28 cellular contexts compared by ENCODE assay signal in the genomic region with DNA sequence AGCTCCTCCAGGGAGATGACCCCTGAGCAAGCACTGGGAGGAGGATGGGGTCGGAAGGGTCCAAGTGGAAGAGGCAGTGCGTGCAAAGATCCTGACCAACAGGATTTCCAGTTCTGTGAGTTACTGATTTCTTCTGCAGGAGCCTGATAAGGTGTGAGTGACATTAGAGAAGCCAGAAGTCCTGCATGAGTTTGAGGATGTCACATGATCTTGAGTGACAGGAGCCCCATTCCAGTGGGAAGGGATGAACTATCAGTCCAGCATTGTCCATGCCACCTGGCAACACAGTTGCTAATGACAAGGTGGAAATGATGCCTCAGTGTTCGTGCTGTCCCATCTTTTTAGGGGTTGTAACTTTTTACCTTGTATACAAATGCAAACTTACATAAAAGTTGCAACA.
"Had no signal": no experiment of that assay in that cellular context is flagged by ENCODE, and none has a peak within 500 bp of the region (broad histone marks: within the 10 kb centered on the region; RNA-seq: fewer than 3 reads in every experiment).

No MANE protein-coding gene starts in this region.

- H3K4me3 Mint-ChIP-seq: activated B cell treated with CpG ODN at 0.5 μM for 24 hours; activated CD4-positive, alpha-beta memory T cell treated with anti-CD3 and anti-CD28 coated beads for 36 hours; activated CD8-positive, alpha-beta T cell treated with anti-CD3 and anti-CD28 coated beads, Interleukin-2, amount 10 ng/mL, durations not matched to agents 7 days and 5 days; activated naive CD8-positive, alpha-beta T cell; activated T-cell treated with anti-CD3 and anti-CD28 coated beads, Interleukin-2, amount 50 U/mL, for 4 hours; activated T-helper 17 cell treated with anti-CD3 and anti-CD28 coated beads, Interleukin-2, amount 50 U/mL, for 72 hours; endodermal cell; T-helper 17 cell; T-helper 2 cell treated with Interferon-gamma antibody and Interleukin-4, amounts not matched to agents 5 μg/mL and 100 μg/mL, for 36 hours had no signal

- H3K4me1 Mint-ChIP-seq: activated B cell treated with CpG ODN at 0.5 μM for 24 hours; activated T-helper 17 cell treated with anti-CD3 and anti-CD28 coated beads, Interleukin-2, amount 50 U/mL, for 72 hours; endodermal cell; T-helper 17 cell had no signal

- H3K27ac Mint-ChIP-seq: activated B cell treated with CpG ODN at 0.5 μM for 24 hours; activated CD4-positive, alpha-beta memory T cell treated with anti-CD3 and anti-CD28 coated beads for 36 hours; activated CD8-positive, alpha-beta T cell treated with anti-CD3 and anti-CD28 coated beads, Interleukin-2, amount 10 ng/mL, durations not matched to agents 7 days and 5 days; activated naive CD8-positive, alpha-beta T cell; activated T-helper 17 cell treated with anti-CD3 and anti-CD28 coated beads, Interleukin-2, amount 50 U/mL, for 72 hours; endodermal cell; T-helper 17 cell; T-helper 2 cell treated with Interferon-gamma antibody and Interleukin-4, amounts not matched to agents 5 μg/mL and 100 μg/mL, for 36 hours had no signal

- H3K9me3 Mint-ChIP-seq: T-helper 2 cell treated with Interferon-gamma antibody and Interleukin-4, amounts not matched to agents 5 μg/mL and 100 μg/mL, for 36 hours had no signal

- FAIRE-seq: astrocyte, frontal cortex had no signal

- H3K27ac ChIP-seq: cardiac muscle cell, WERI-Rb-1 had no signal

- ATAC-seq: activated CD4-positive, CD25-positive, alpha-beta regulatory T cell treated with anti-CD3 and anti-CD28 coated beads, Interleukin-2, amount 50 U/mL, for 24 hours; activated CD8-positive, alpha-beta T cell treated with anti-CD3 and anti-CD28 coated beads, Interleukin-2, amount 10 ng/mL, durations not matched to agents 7 days and 5 days; activated T-cell treated with anti-CD3 and anti-CD28 coated beads, Interleukin-2, amount 50 U/mL, for 4 hours; activated T-helper 17 cell treated with anti-CD3 and anti-CD28 coated beads, Interleukin-2, amount 50 U/mL, for 72 hours; esophagus mucosa; T-helper 17 cell had no signal

- H3K36me3 ChIP-seq: cardiac muscle cell, WERI-Rb-1 had no signal

- H3K27me3 ChIP-seq: cardiac muscle cell had no signal

- H3K4me3 ChIP-seq: cardiac muscle cell had no signal

- H3K36me3 Mint-ChIP-seq: activated CD4-positive, alpha-beta memory T cell treated with anti-CD3 and anti-CD28 coated beads for 36 hours; activated naive CD8-positive, alpha-beta T cell had no signal

- DNase-seq: activated B cell treated with CpG ODN at 0.5 μM for 24 hours; activated CD4-positive, alpha-beta memory T cell treated with anti-CD3 and anti-CD28 coated beads for 36 hours; activated CD4-positive, alpha-beta T cell treated with anti-CD3 and anti-CD28 coated beads for 48 hours; activated effector memory CD4-positive, alpha-beta T cell treated with Interleukin-2 at 50 U/mL for 16 hours; activated gamma-delta T cell treated with Interleukin-2 at 50 U/mL for 16 hours; activated naive CD4-positive, alpha-beta T cell treated with anti-CD3 and anti-CD28 coated beads, Interleukin-2, amount 50 U/mL, for 16 hours; activated naive CD4-positive, alpha-beta T cell treated with Interleukin-2 at 50 U/mL for 16 hours; activated T-cell treated with anti-CD3 and anti-CD28 coated beads, Interleukin-2, amount 50 U/mL, for 4 hours; amniotic stem cell; anterior cingulate cortex; central memory CD4-positive, alpha-beta T cell; cerebellar nuclear complex; effector memory CD4-positive, alpha-beta T cell; foreskin fibroblast; T-helper 1 cell; T-helper 17 cell; T1000; WERI-Rb-1 had no signal
